Comparison of ENCODE assay signal across 25 cellular contexts in genomic region chr9:127683723-127684122, GRCh38. TPM values are rescaled to one million over a fixed set of nuclear protein-coding genes. Genes with fewer than 3 reads are reported as not detected.
A peak's percentile ranks its signal among the peaks of the same experiment; 100 is the strongest.
DNase-seq lines count a peak whose midpoint lies in the region; ATAC-seq, FAIRE-seq and TF ChIP-seq lines count a peak whose summit lies in the region.
"Had no signal": no experiment of that assay in that cellular context is flagged by ENCODE, and none has a peak within 500 bp of the region (broad histone marks: within the 10 kb centered on the region; RNA-seq: fewer than 3 reads in every experiment).

No MANE protein-coding gene starts in this region.

- H3K9me3 Mint-ChIP-seq in stimulated activated effector memory CD8-positive, alpha-beta T cell treated with anti-CD3 and anti-CD28 coated beads, Interleukin-12 subunit alpha, Interleukin-12 subunit beta, amount 100 ng/mL, for 72 hours, result no peaks in the 10 kb centered on the region
- H3K9me3 Mint-ChIP-seq: H9; T-helper 2 cell treated with Interferon-gamma antibody and Interleukin-4, amounts not matched to agents 5 μg/mL and 100 μg/mL, for 36 hours had no signal

- no peaks in the 10 kb centered on the region for H3K9me2 ChIP-seq in GM23248 (ENCODE audit: insufficient read depth)

- peaks cover 14% of the 10 kb centered on the region; the same call in 1 of the 2 replicates for H3K36me3 ChIP-seq in GM23248 (ENCODE audit: low read depth)
- H3K36me3 ChIP-seq in K562 (ENCODE audit: control insufficient read depth, insufficient read depth, low read length), result peaks cover 33% of the 10 kb centered on the region; the same call in 2 of the 3 replicates
- peaks cover 61% of the 10 kb centered on the region for H3K36me3 ChIP-seq in suprapubic skin
- H3K36me3 ChIP-seq: SJCRH30 had no signal

- H3K79me2 ChIP-seq in GM23248 (ENCODE audit: insufficient read depth) (no peaks in the 10 kb centered on the region), K562 (ENCODE audit: control insufficient read depth, insufficient read depth, low read length) (no peaks in the 10 kb centered on the region)

- H3K4me1 Mint-ChIP-seq in stimulated activated effector memory CD8-positive, alpha-beta T cell treated with anti-CD3 and anti-CD28 coated beads, Interleukin-12 subunit alpha, Interleukin-12 subunit beta, amount 100 ng/mL, for 72 hours, result no peaks in the 10 kb centered on the region
- H3K4me1 Mint-ChIP-seq: activated CD8-positive, alpha-beta memory T cell treated with anti-CD3 and anti-CD28 coated beads, Interleukin-2, amount 10 ng/mL, durations not matched to agents 7 days and 5 days; H9 had no signal

- H3K4me3 ChIP-seq in GM23248 (no peak overlapping the region), K562 (no peak overlapping the region), foreskin fibroblast (ENCODE audit: low read depth in 1 of 2, low read length in 2 of 2) (no peak overlapping the region), suprapubic skin (no peak overlapping the region)
- H3K4me3 ChIP-seq: ascending aorta; BLaER1 treated with 17β-estradiol and CSF1 and Interleukin-3, amounts not matched to agents 10 nM and 100 nM; esophagus muscularis mucosa; SJCRH30 had no signal

- H3K27ac ChIP-seq in GM23248 (peak overlapping the region; percentile 87), K562 (ENCODE audit: extremely low read depth, low read depth, low read length) (no peak overlapping the region), suprapubic skin (no peak overlapping the region)
- H3K27ac ChIP-seq: ascending aorta; BLaER1 treated with 17β-estradiol and CSF1 and Interleukin-3, amounts not matched to agents 10 nM and 100 nM; esophagus muscularis mucosa; SJCRH30 had no signal

- DNase-seq in GM23248 (peak; percentile 85), K562 (ENCODE audit: extremely low read depth in 1 of 4, low spot score in 3 of 4) (no peak), foreskin fibroblast (peak; percentile 50 to 81), Right ventricle myocardium inferior (ENCODE audit: missing footprints) (no peak), NCI-H1092 treated with DMSO at 0.1 percent for 48 hours (lab: John Stamatoyannopoulos, UW) (no peak), suprapubic skin (ENCODE audit: low spot score in 2 of 2) (no peak)
- DNase-seq in stimulated activated effector memory CD8-positive, alpha-beta T cell treated with anti-CD3 and anti-CD28 coated beads, Interleukin-12 subunit alpha, Interleukin-12 subunit beta, amount 100 ng/mL, for 72 hours (ENCODE audit: low spot score in 2 of 2), result no peak
- DNase-seq: activated CD4-positive, CD25-positive, alpha-beta regulatory T cell treated with anti-CD3 and anti-CD28 coated beads, Interleukin-2, amount 50 U/mL, for 72 hours; activated CD8-positive, alpha-beta memory T cell treated with anti-CD3 and anti-CD28 coated beads, Interleukin-2, amount 10 ng/mL, durations not matched to agents 7 days and 5 days; activated effector memory CD4-positive, alpha-beta T cell treated with anti-CD3 and anti-CD28 coated beads, Interleukin-2, amount 50 U/mL, for 16 hours; DMS 273 treated with DMSO at 0.1 percent for 48 hours; H9; left cardiac atrium; midbrain; NCI-H1105; NCI-H2107; NCI-H526; SJCRH30; stimulated activated CD4-positive, alpha-beta T cell treated with anti-CD3 and anti-CD28 coated beads, Interleukin-2, amount 100 ng/mL, for 48 hours had no signal

- intact Hi-C loops in K562 (cut with micrococcal nuclease) (no loop called here), Right ventricle myocardium inferior (cut with DNase I) (no loop called here)

- H2AFZ ChIP-seq in GM23248 (no peak overlapping the region), K562 (ENCODE audit: low read depth, low read length) (no peak overlapping the region)

- H3K27ac Mint-ChIP-seq in stimulated activated effector memory CD8-positive, alpha-beta T cell treated with anti-CD3 and anti-CD28 coated beads, Interleukin-12 subunit alpha, Interleukin-12 subunit beta, amount 100 ng/mL, for 72 hours, result peak overlapping the region; percentile 15
- H3K27ac Mint-ChIP-seq: activated CD8-positive, alpha-beta memory T cell treated with anti-CD3 and anti-CD28 coated beads, Interleukin-2, amount 10 ng/mL, durations not matched to agents 7 days and 5 days; T-helper 2 cell treated with Interferon-gamma antibody and Interleukin-4, amounts not matched to agents 5 μg/mL and 100 μg/mL, for 36 hours had no signal

- H3K4me2 ChIP-seq in GM23248 (ENCODE audit: unreplicated experiment) (peak overlapping the region; percentile 28), K562 (ENCODE audit: insufficient read depth, low read length) (no peak overlapping the region)
- H3K4me2 ChIP-seq: BLaER1 treated with 17β-estradiol and CSF1 and Interleukin-3, amounts not matched to agents 10 nM and 100 nM had no signal

- H4K20me1 ChIP-seq in GM23248 (ENCODE audit: insufficient read depth) (no peaks in the 10 kb centered on the region), K562 (replicated peaks; ENCODE audit: control insufficient read depth, insufficient read depth, low read length) (no peaks in the 10 kb centered on the region)
- H4K20me1 ChIP-seq: BLaER1 treated with 17β-estradiol and CSF1 and Interleukin-3, amounts not matched to agents 10 nM and 100 nM had no signal

- H3K9ac ChIP-seq in GM23248 (peak overlapping the region; percentile 66), K562 (ENCODE audit: insufficient read depth in 1 of 2, low read depth in 2 of 2, low read length in 2 of 2) (no peak overlapping the region; a peak in 1 of 4 replicates)
- H3K9ac ChIP-seq: BLaER1 treated with 17β-estradiol and CSF1 and Interleukin-3, amounts not matched to agents 10 nM and 100 nM had no signal

- in situ Hi-C loops in GM23248 (cut with MboI) (no loop called here), K562 (cut with MboI) (no loop called here)

- ATAC-seq in K562, result no peak; the same call in 2 of the 3 replicates
- ATAC-seq in stimulated activated effector memory CD8-positive, alpha-beta T cell treated with anti-CD3 and anti-CD28 coated beads, Interleukin-12 subunit alpha, Interleukin-12 subunit beta, amount 100 ng/mL, for 72 hours, result no peak
- ATAC-seq in Right ventricle myocardium inferior, result no peak
- ATAC-seq: activated CD8-positive, alpha-beta memory T cell treated with anti-CD3 and anti-CD28 coated beads, Interleukin-2, amount 10 ng/mL, durations not matched to agents 7 days and 5 days; left cardiac atrium; sciatic nerve had no signal

- H3K4me1 ChIP-seq in GM23248 (ENCODE audit: insufficient read depth) (peaks cover 11% of the 10 kb centered on the region), K562 (replicated peaks in 1 of 2; ENCODE audit: control insufficient read depth in 2 of 2, insufficient read depth in 2 of 2, low read length in 2 of 2) (no peaks in the 10 kb centered on the region; a peak in 1 of 5 replicates), suprapubic skin (no peaks in the 10 kb centered on the region)
- H3K4me1 ChIP-seq: ascending aorta, esophagus muscularis mucosa had no signal

- CTCF ChIA-PET in K562 (lab: Yijun Ruan, JAX; ENCODE audit: low intra/inter-chr PET ratio), result no interaction called here

- POLR2A ChIA-PET in K562 (lab: Yijun Ruan, JAX), result interaction anchor here (0.6 to 1.0 kb wide), 3 partner anchors 12 to 31 kb away, joined by 3 read pairs; no protein-coding TSS in a partner anchor

- TF ChIP-seq POLR2A in K562 (conservative IDR thresholded peaks at IDR 0.05) (no peak), suprapubic skin (IDR thresholded peaks at IDR 0.05) (no peak)

- no peak for FAIRE-seq in K562 (lab: Jason Lieb, UNC)

- TF ChIP-seq EP300 in K562 (IDR thresholded peaks at IDR 0.05; ENCODE audit: low read length) (no peak), suprapubic skin (IDR thresholded peaks at IDR 0.05) (no peak)

- H3K9me3 ChIP-seq in GM23248 (ENCODE audit: low read depth) (no peaks in the 10 kb centered on the region), K562 (replicated peaks; ENCODE audit: control insufficient read depth, insufficient read depth, low read depth, low read length) (no peaks in the 10 kb centered on the region), suprapubic skin (no peaks in the 10 kb centered on the region)
- H3K9me3 ChIP-seq: ascending aorta; BLaER1 treated with 17β-estradiol and CSF1 and Interleukin-3, amounts not matched to agents 10 nM and 100 nM; esophagus muscularis mucosa; SJCRH30 had no signal

- H3K9me1 ChIP-seq in K562 (ENCODE audit: control insufficient read depth, insufficient read depth, low read length), result no peaks in the 10 kb centered on the region

- H3F3A ChIP-seq in GM23248 (ENCODE audit: insufficient read depth), result peaks cover 15% of the 10 kb centered on the region; the same call in 1 of the 2 replicates

- no peak overlapping the region for H3K4me3 Mint-ChIP-seq in stimulated activated effector memory CD8-positive, alpha-beta T cell treated with anti-CD3 and anti-CD28 coated beads, Interleukin-12 subunit alpha, Interleukin-12 subunit beta, amount 100 ng/mL, for 72 hours
- H3K4me3 Mint-ChIP-seq: activated CD8-positive, alpha-beta memory T cell treated with anti-CD3 and anti-CD28 coated beads, Interleukin-2, amount 10 ng/mL, durations not matched to agents 7 days and 5 days; H9; T-helper 2 cell treated with Interferon-gamma antibody and Interleukin-4, amounts not matched to agents 5 μg/mL and 100 μg/mL, for 36 hours had no signal

- WGBS in GM23248 (ENCODE audit: low coverage in 1 of 2, low lambda C conversion rate in 2 of 2, missing lambda C conversion rate in 2 of 2), 2 experiments, result 85 to 87% methylated on average over 5 of the region's 5 CpGs
- 68% methylated on average over 5 of the region's 5 CpGs for whole genome bisulfite sequencing in K562 (ENCODE audit: insufficient coverage, low coverage, missing lambda C conversion rate)
- WGBS in suprapubic skin, result 86% methylated on average over 5 of the region's 5 CpGs

- no TSS peak for BruUV-seq in K562 (replicated peaks; lab: Mats Ljungman, UMichigan)

- TF ChIP-seq CTCF in K562 (IDR thresholded peaks at IDR 0.05 in 2 of 3, conservative IDR thresholded peaks at IDR 0.05 in 1 of 3; ENCODE audit: insufficient read depth in 2 of 3, low read depth in 1 of 3, low read length in 3 of 3) (no peak), foreskin fibroblast (IDR thresholded peaks at IDR 0.05; ENCODE audit: low read depth, low read length) (no peak), suprapubic skin (IDR thresholded peaks at IDR 0.05) (no peak)

- TF ChIP-seq RAD21 in K562 (CRISPR knock-in tag; conservative IDR thresholded peaks at IDR 0.05 in 1 of 2, IDR thresholded peaks at IDR 0.05 in 1 of 2), result no peak

- no peaks in the 10 kb centered on the region for H3K27me3 ChIP-seq in GM23248 (replicated peaks; ENCODE audit: insufficient read depth)
- no peaks in the 10 kb centered on the region for H3K27me3 ChIP-seq in K562 (ENCODE audit: control insufficient read depth in 2 of 2, insufficient read depth in 2 of 2, low read length in 2 of 2)
- no peaks in the 10 kb centered on the region for H3K27me3 ChIP-seq in suprapubic skin
- H3K27me3 ChIP-seq: ascending aorta; BLaER1 treated with 17β-estradiol and CSF1 and Interleukin-3, amounts not matched to agents 10 nM and 100 nM; esophagus muscularis mucosa; SJCRH30 had no signal

- H3K36me3 Mint-ChIP-seq in stimulated activated effector memory CD8-positive, alpha-beta T cell treated with anti-CD3 and anti-CD28 coated beads, Interleukin-12 subunit alpha, Interleukin-12 subunit beta, amount 100 ng/mL, for 72 hours, result no peaks in the 10 kb centered on the region
- H3K36me3 Mint-ChIP-seq: activated CD8-positive, alpha-beta memory T cell treated with anti-CD3 and anti-CD28 coated beads, Interleukin-2, amount 10 ng/mL, durations not matched to agents 7 days and 5 days had no signal

RNA-seq across cellular contexts. Expression of gene CFAP157, which starts 23.1 kb away (rescaled TPM):
- not detected in 2 replicates for total RNA-seq in GM23248 (2014; rRNA removed; shearing (Covaris generic))
- polyA plus RNA-seq in GM23248 (2016; fragmentation: Nextera tagmentation; extraction: Ambion mirVana) (0.43 and 0.55 TPM in 2 replicates), K562 (2011; rRNA removed) (not detected in 2 replicates), K562 (2014; fragmentation: Illumina TruSeq; extraction: Trizol) (not detected in 2 replicates), K562 (2014; fragmentation: Nextera tagmentation; extraction: Ambion mirVana) (under 1 TPM in 1 of 2 experiments, not detected in 1; 0.03 TPM), K562 (2014; rRNA removed) (not detected in 2 replicates)
- total RNA-seq in K562 (2011; cell fraction: chromatin; rRNA removed; ENCODE audit: low replicate concordance), result not detected in 2 replicates
- total RNA-seq in K562 (2011; cell fraction: nucleolus; rRNA removed), result not detected in 2 replicates
- total RNA-seq in K562 (2011; cell fraction: nucleoplasm; rRNA removed), result not detected in 2 replicates
- total RNA-seq in K562 (2014; rRNA removed) (not detected in 2 replicates), K562 (2014; rRNA removed; fragmentation: Illumina TruSeq; extraction: Trizol) (not detected in 2 replicates), K562 (2015; rRNA removed; fragmentation: Illumina TruSeq; extraction: Trizol) (not detected in 2 replicates), K562 (2021) (not detected in 2 replicates), Right ventricle myocardium inferior (not detected), suprapubic skin (under 1 TPM in 2 of 4 donors, not detected in 2; 0.24 to 0.57 TPM)
- not detected in 2 replicates for polyA plus RNA-seq in K562 (2011; cell fraction: cytosol; rRNA removed)
- polyA plus RNA-seq in K562 (2011; cell fraction: nucleus; rRNA removed), result 0.06 TPM in 1 of 2 replicates, not detected in the other
- polyA plus RNA-seq in K562 (2012), result 0.60 and 0.99 TPM in 2 replicates
- polyA minus RNA-seq in K562 (2011; rRNA and poly(A)+ RNA removed), result not detected in 2 replicates
- not detected in 2 replicates for polyA minus RNA-seq in K562 (2011; cell fraction: cytosol; rRNA and poly(A)+ RNA removed)
- polyA minus RNA-seq in K562 (2011; cell fraction: nucleus; rRNA and poly(A)+ RNA removed), result not detected in 2 replicates
- total RNA-seq: activated CD8-positive, alpha-beta memory T cell treated with anti-CD3 and anti-CD28 coated beads, Interleukin-2, amount 10 ng/mL, durations not matched to agents 7 days and 5 days; ascending aorta; left cardiac atrium; SJCRH30 had no signal

RNA-seq across cellular contexts. Expression of gene PTRH1, which starts 31.7 kb away (rescaled TPM):
- total RNA-seq in GM23248 (2014; rRNA removed; shearing (Covaris generic)), result 23.1 and 33.1 TPM in 2 replicates
- polyA plus RNA-seq in GM23248 (2016; fragmentation: Nextera tagmentation; extraction: Ambion mirVana) (34.3 and 40.3 TPM in 2 replicates), K562 (2011; rRNA removed) (5.7 and 8.1 TPM in 2 replicates), K562 (2014; fragmentation: Illumina TruSeq; extraction: Trizol) (3.1 and 6.7 TPM in 2 replicates), K562 (2014; fragmentation: Nextera tagmentation; extraction: Ambion mirVana) (1 to 10 TPM in 1 of 2 experiments, under 1 TPM in 1; 0.63 to 1.0 TPM), K562 (2014; rRNA removed) (28.2 and 44.3 TPM in 2 replicates)
- total RNA-seq in K562 (2011; cell fraction: chromatin; rRNA removed; ENCODE audit: low replicate concordance), result 4.6 and 11.9 TPM in 2 replicates
- total RNA-seq in K562 (2011; cell fraction: nucleolus; rRNA removed), result 19.0 and 19.2 TPM in 2 replicates
- total RNA-seq in K562 (2011; cell fraction: nucleoplasm; rRNA removed), result 7.1 and 7.3 TPM in 2 replicates
- total RNA-seq in K562 (2014; rRNA removed) (43.1 and 54.3 TPM in 2 replicates), K562 (2014; rRNA removed; fragmentation: Illumina TruSeq; extraction: Trizol) (1.1 and 1.8 TPM in 2 replicates), K562 (2015; rRNA removed; fragmentation: Illumina TruSeq; extraction: Trizol) (7.4 and 8.0 TPM in 2 replicates), K562 (2021) (21.1 and 21.6 TPM in 2 replicates), Right ventricle myocardium inferior (14.2 TPM), suprapubic skin (10 to 100 TPM in 3 of 4 donors, 1 to 10 TPM in 1; 7.4 to 58.4 (median 41.6) TPM)
- polyA plus RNA-seq in K562 (2011; cell fraction: cytosol; rRNA removed), result 12.2 and 34.1 TPM in 2 replicates
- 7.6 and 15.8 TPM in 2 replicates for polyA plus RNA-seq in K562 (2011; cell fraction: nucleus; rRNA removed)
- polyA plus RNA-seq in K562 (2012), result 12.2 and 19.2 TPM in 2 replicates
- polyA minus RNA-seq in K562 (2011; rRNA and poly(A)+ RNA removed), result 1.0 and 1.1 TPM in 2 replicates
- 3.9 and 5.4 TPM in 2 replicates for polyA minus RNA-seq in K562 (2011; cell fraction: cytosol; rRNA and poly(A)+ RNA removed)
- polyA minus RNA-seq in K562 (2011; cell fraction: nucleus; rRNA and poly(A)+ RNA removed), result 4.1 and 6.2 TPM in 2 replicates

RNA-seq across cellular contexts. Expression of gene TTC16, which starts 32.2 kb away (rescaled TPM):
- not detected in 2 replicates for total RNA-seq in GM23248 (2014; rRNA removed; shearing (Covaris generic))
- polyA plus RNA-seq in GM23248 (2016; fragmentation: Nextera tagmentation; extraction: Ambion mirVana) (0.05 and 0.06 TPM in 2 replicates), K562 (2011; rRNA removed) (not detected in 2 replicates), K562 (2014; fragmentation: Illumina TruSeq; extraction: Trizol) (not detected in 2 replicates), K562 (2014; fragmentation: Nextera tagmentation; extraction: Ambion mirVana) (not detected), K562 (2014; rRNA removed) (0.11 TPM in 1 of 2 replicates, not detected in the other)
- total RNA-seq in K562 (2011; cell fraction: chromatin; rRNA removed; ENCODE audit: low replicate concordance), result not detected in 2 replicates
- total RNA-seq in K562 (2011; cell fraction: nucleolus; rRNA removed), result not detected in 2 replicates
- not detected in 2 replicates for total RNA-seq in K562 (2011; cell fraction: nucleoplasm; rRNA removed)
- total RNA-seq in K562 (2014; rRNA removed) (not detected in 2 replicates), K562 (2014; rRNA removed; fragmentation: Illumina TruSeq; extraction: Trizol) (not detected in 2 replicates), K562 (2015; rRNA removed; fragmentation: Illumina TruSeq; extraction: Trizol) (not detected in 2 replicates), K562 (2021) (not detected in 2 replicates), Right ventricle myocardium inferior (0.30 TPM), suprapubic skin (under 1 TPM in 2 of 4 donors, not detected in 2; 0.16 to 0.21 TPM)
- polyA plus RNA-seq in K562 (2011; cell fraction: cytosol; rRNA removed), result not detected in 2 replicates
- 0.03 and 0.04 TPM in 2 replicates for polyA plus RNA-seq in K562 (2011; cell fraction: nucleus; rRNA removed)
- polyA plus RNA-seq in K562 (2012), result not detected in 2 replicates
- polyA minus RNA-seq in K562 (2011; rRNA and poly(A)+ RNA removed), result not detected in 2 replicates
- polyA minus RNA-seq in K562 (2011; cell fraction: cytosol; rRNA and poly(A)+ RNA removed), result not detected in 2 replicates
- not detected in 2 replicates for polyA minus RNA-seq in K562 (2011; cell fraction: nucleus; rRNA and poly(A)+ RNA removed)
- total RNA-seq: ascending aorta, H9, OCI-LY7, SJCRH30 had no signal

RNA-seq across cellular contexts. Expression of gene TOR2A, which starts 51.4 kb away (rescaled TPM):
- total RNA-seq in GM23248 (2014; rRNA removed; shearing (Covaris generic)), result 2.9 and 9.0 TPM in 2 replicates
- polyA plus RNA-seq in GM23248 (2016; fragmentation: Nextera tagmentation; extraction: Ambion mirVana) (9.2 and 10.3 TPM in 2 replicates), K562 (2011; rRNA removed) (8.4 and 15.0 TPM in 2 replicates), K562 (2014; fragmentation: Illumina TruSeq; extraction: Trizol) (15.7 and 22.6 TPM in 2 replicates), K562 (2014; fragmentation: Nextera tagmentation; extraction: Ambion mirVana) (1 to 10 TPM in 1 of 2 experiments, under 1 TPM in 1; 0.80 to 1.1 TPM), K562 (2014; rRNA removed) (22.5 and 27.2 TPM in 2 replicates)
- 7.9 and 25.4 TPM in 2 replicates for total RNA-seq in K562 (2011; cell fraction: chromatin; rRNA removed; ENCODE audit: low replicate concordance)
- 33.0 and 44.0 TPM in 2 replicates for total RNA-seq in K562 (2011; cell fraction: nucleolus; rRNA removed)
- 22.6 and 27.5 TPM in 2 replicates for total RNA-seq in K562 (2011; cell fraction: nucleoplasm; rRNA removed)
- total RNA-seq in K562 (2014; rRNA removed) (21.3 and 23.5 TPM in 2 replicates), K562 (2014; rRNA removed; fragmentation: Illumina TruSeq; extraction: Trizol) (3.0 and 3.7 TPM in 2 replicates), K562 (2015; rRNA removed; fragmentation: Illumina TruSeq; extraction: Trizol) (11.1 and 12.0 TPM in 2 replicates), K562 (2021) (25.9 and 28.3 TPM in 2 replicates), Right ventricle myocardium inferior (3.8 TPM), suprapubic skin (10 to 100 TPM; 16.1 to 24.3 (median 19.3) TPM)
- polyA plus RNA-seq in K562 (2011; cell fraction: cytosol; rRNA removed), result 20.5 and 35.0 TPM in 2 replicates
- polyA plus RNA-seq in K562 (2011; cell fraction: nucleus; rRNA removed), result 34.3 and 45.7 TPM in 2 replicates
- 20.6 and 50.6 TPM in 2 replicates for polyA plus RNA-seq in K562 (2012)
- polyA minus RNA-seq in K562 (2011; rRNA and poly(A)+ RNA removed), result 2.8 and 3.6 TPM in 2 replicates
- 11.3 and 18.2 TPM in 2 replicates for polyA minus RNA-seq in K562 (2011; cell fraction: cytosol; rRNA and poly(A)+ RNA removed)
- 12.5 and 19.1 TPM in 2 replicates for polyA minus RNA-seq in K562 (2011; cell fraction: nucleus; rRNA and poly(A)+ RNA removed)
- total RNA-seq: ascending aorta had no signal

Comparison
In these comparisons a context has a peak if more than half of its experiments do, and no peak if none do; other contexts are left out.
1. DNase-seq: peak in GM23248 (single experiment) and foreskin fibroblast (2 of 2); none in K562 (0 of 4), stimulated activated effector memory CD8-positive, alpha-beta T cell treated with anti-CD3 and anti-CD28 coated beads, Interleukin-12 subunit alpha, Interleukin-12 subunit beta, amount 100 ng/mL, for 72 hours (0 of 2), Right ventricle myocardium inferior (single experiment), NCI-H1092 treated with DMSO at 0.1 percent for 48 hours (single experiment) and suprapubic skin (0 of 2).